ENCODE assay signal across 16 cellular contexts in the genomic region with DNA sequence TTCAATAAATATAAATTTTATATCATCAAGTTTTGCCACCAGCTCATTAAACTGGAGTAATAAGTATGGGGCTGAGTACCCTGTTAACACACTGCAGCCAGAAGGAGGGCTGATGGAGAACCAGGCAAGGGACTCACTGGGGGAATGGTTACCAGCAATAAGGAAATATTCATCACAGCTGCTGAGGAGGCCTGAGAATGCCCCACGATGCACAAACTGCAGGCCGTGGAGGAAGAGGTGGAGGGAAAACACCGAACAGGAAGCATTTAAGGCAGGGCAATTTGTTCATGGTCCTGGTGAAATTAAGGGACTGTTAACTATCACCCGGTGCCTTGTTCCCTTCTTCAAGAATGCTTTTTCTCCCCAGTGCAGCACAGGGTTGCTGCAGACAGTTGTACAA.
DNase-seq lines count a peak whose midpoint lies in the region; ATAC-seq and TF ChIP-seq lines count a peak whose summit lies in the region.
"Had no signal": no experiment of that assay in that cellular context is flagged by ENCODE, and none has a peak within 500 bp of the region (broad histone marks: within the 10 kb centered on the region; RNA-seq: fewer than 3 reads in every experiment).

No MANE protein-coding gene starts in this region.

- intact Hi-C loops in colonic mucosa (cut with DNase I) (loop anchor here (10.0 kb wide), 1 partner anchor 64 kb away; no protein-coding TSS in a partner anchor), left colon (cut with DNase I, micrococcal nuclease) (no loop called here), transverse colon (cut with DNase I; ENCODE audit: low total_unique reads) (no loop called here)

- H2AFZ ChIP-seq in H9 (ENCODE audit: low read length), result no peak overlapping the region

- no peak overlapping the region for H3K14ac ChIP-seq in H9 (ENCODE audit: insufficient read depth, low read length)

- H3K27me3 ChIP-seq in H9 (ENCODE audit: insufficient read depth, low read length) (no peaks in the 10 kb centered on the region), colonic mucosa (no peaks in the 10 kb centered on the region), transverse colon (peaks cover 8% of the 10 kb centered on the region)
- H3K27me3 ChIP-seq: BLaER1 had no signal

- H3K4me1 Mint-ChIP-seq in H9, result peaks cover 10 to 25% of the 10 kb centered on the region in 2 experiments
- H3K4me1 Mint-ChIP-seq: CD4-positive, alpha-beta memory T cell had no signal

- H3K9ac ChIP-seq in H9 (ENCODE audit: extremely low read depth, insufficient read length, low read length) (no peak overlapping the region), colonic mucosa (ENCODE audit: low read depth in 2 of 2, low read length in 2 of 2) (no peak overlapping the region)
- H3K9ac ChIP-seq: BLaER1 had no signal

- no peak overlapping the region for H2BK20ac ChIP-seq in H9 (ENCODE audit: low read depth, low read length, poor library complexity, severe bottlenecking)

- peak; percentile 91 for ATAC-seq in left colon

- H3K23me2 ChIP-seq in H9 (ENCODE audit: insufficient read length, low read depth, low read length, poor library complexity, severe bottlenecking), result no peaks in the 10 kb centered on the region

- DNase-seq in H9 (peak; percentile 3), colonic mucosa (peak; percentile 27), left colon (peak in 1 of 2 donors; percentile 8), transverse colon (peak; percentile 29), NCI-H2171 (lab: John Stamatoyannopoulos, UW) (no peak), ureter (ENCODE audit: low spot score) (no peak), KG1 (lab: John Stamatoyannopoulos, UW) (no peak)
- DNase-seq: 8988T; CD4-positive, alpha-beta memory T cell; DMS153; DMS79; GDM1; HCEC 1CT had no signal

- no peaks in the 10 kb centered on the region for H3K36me3 ChIP-seq in colonic mucosa
- no peaks in the 10 kb centered on the region for H3K36me3 ChIP-seq in transverse colon
- H3K36me3 ChIP-seq: BLaER1 had no signal

- H3K27ac ChIP-seq in H9 (ENCODE audit: insufficient read length, low read depth, low read length) (no peak overlapping the region), colonic mucosa (no peak overlapping the region), transverse colon (no peak overlapping the region)
- H3K27ac ChIP-seq: BLaER1, HL-60 had no signal

- no peak overlapping the region for H2BK15ac ChIP-seq in H9 (ENCODE audit: low read depth, low read length)

- no peak overlapping the region for H3T11ph ChIP-seq in H9 (ENCODE audit: low read length)

- TF ChIP-seq CTCF in H9 (conservative IDR thresholded peaks at IDR 0.05) (no peak), colonic mucosa (IDR thresholded peaks at IDR 0.05) (no peak), transverse colon (IDR thresholded peaks at IDR 0.05) (no peak)

- no peak overlapping the region for H2BK5ac ChIP-seq in H9 (ENCODE audit: insufficient read length, low read length)

- H3K4me2 ChIP-seq in H9 (ENCODE audit: insufficient read depth, insufficient read length, low read length), result no peak overlapping the region
- H3K4me2 ChIP-seq: BLaER1 had no signal

- no peak overlapping the region for H2BK12ac ChIP-seq in H9 (ENCODE audit: insufficient read length, low read depth, low read length)

- in situ Hi-C loops in transverse colon (cut with MboI; ENCODE audit: low pct_ligation_motif_present in 1 of 4, low pct_unique_long_range_greater_than_20kb in 1 of 4, low sequenced_read_pairs in 3 of 4), result no loop called here

- TF ChIP-seq POLR2A in transverse colon (IDR thresholded peaks at IDR 0.05), result no peak

- WGBS in H9 (ENCODE audit: extremely low coverage, insufficient read length, low lambda C conversion rate), result no CpG with 5 or more reads among the region's 4 CpGs
- WGBS in transverse colon (ENCODE audit: low coverage in 1 of 2), 2 donors, result 0 to 13% methylated on average over 3 to 4 of the region's 4 CpGs

- no peaks in the 10 kb centered on the region for H3K79me1 ChIP-seq in H9 (ENCODE audit: insufficient read depth, low read depth, low read length, poor library complexity, severe bottlenecking)

- peaks cover 0 to 2% of the 10 kb centered on the region in 2 experiments; a peak in 2 of 5 replicates for H3K9me3 Mint-ChIP-seq in H9

- TF ChIP-seq EP300 in transverse colon (IDR thresholded peaks at IDR 0.05; ENCODE audit: low read depth), result no peak

- no peaks in the 10 kb centered on the region for H4K20me1 ChIP-seq in H9 (ENCODE audit: control insufficient read depth, insufficient read depth, insufficient read length)
- H4K20me1 ChIP-seq: BLaER1 had no signal

- H3K9me3 ChIP-seq in H9 (ENCODE audit: control insufficient read depth, low read depth, low read length) (no peaks in the 10 kb centered on the region), colonic mucosa (no peaks in the 10 kb centered on the region), transverse colon (peaks cover 0 to 3% of the 10 kb centered on the region in 2 donors)
- H3K9me3 ChIP-seq: BLaER1 had no signal

- no peak overlapping the region for H3K18ac ChIP-seq in H9 (ENCODE audit: insufficient read length, low read depth, low read length)

- H2AK5ac ChIP-seq in H9 (ENCODE audit: insufficient read length, low read length), result no peak overlapping the region

- peaks cover 5% of the 10 kb centered on the region; the same call in 1 of the 2 replicates for H3K4me1 ChIP-seq in H9 (ENCODE audit: insufficient read depth, low read length)
- no peaks in the 10 kb centered on the region for H3K4me1 ChIP-seq in colonic mucosa
- no peaks in the 10 kb centered on the region for H3K4me1 ChIP-seq in transverse colon
- H3K4me1 ChIP-seq: BLaER1 had no signal

- no peak overlapping the region for H3K27ac Mint-ChIP-seq in H9
- H3K27ac Mint-ChIP-seq: CD4-positive, alpha-beta memory T cell had no signal

- no peak overlapping the region for H3K23ac ChIP-seq in H9 (ENCODE audit: insufficient read length, low read depth, low read length)

- H2BK120ac ChIP-seq in H9 (ENCODE audit: low read depth, low read length, poor library complexity, severe bottlenecking), result no peak overlapping the region

- no peaks in the 10 kb centered on the region; a peak in 1 of 7 replicates for H3K36me3 Mint-ChIP-seq in H9 (ENCODE audit: insufficient read depth in 1 of 3, low read depth in 3 of 3)
- H3K36me3 Mint-ChIP-seq: CD14-positive monocyte; CD4-positive, alpha-beta memory T cell had no signal

- no peaks in the 10 kb centered on the region; the same call in none of the 2 replicates for H3K27me3 Mint-ChIP-seq in H9 (ENCODE audit: low read depth)

- H3K4me3 Mint-ChIP-seq in H9, result no peak overlapping the region
- H3K4me3 Mint-ChIP-seq: CD14-positive monocyte; CD4-positive, alpha-beta memory T cell had no signal

- no peak overlapping the region for H3K56ac ChIP-seq in H9 (ENCODE audit: insufficient read length, low read depth, low read length)

- no peaks in the 10 kb centered on the region for H3K79me2 ChIP-seq in H9 (ENCODE audit: insufficient read depth, low read length)

- no peak overlapping the region for H4K91ac ChIP-seq in H9 (ENCODE audit: insufficient read length, low read depth, low read length)

- no peak overlapping the region for H4K5ac ChIP-seq in H9 (ENCODE audit: insufficient read length, low read depth, low read length)

- H3K4me3 ChIP-seq in colonic mucosa (no peak overlapping the region), transverse colon (no peak overlapping the region)
- H3K4me3 ChIP-seq: BLaER1 had no signal

- no peak overlapping the region for H4K8ac ChIP-seq in H9 (replicated peaks; ENCODE audit: insufficient read length, low read depth, low read length)

- no peak overlapping the region for H3K4ac ChIP-seq in H9 (ENCODE audit: low read depth, low read length)

Comparison
In these comparisons a context has a peak if more than half of its experiments do, and no peak if none do; other contexts are left out.
1. DNase-seq: peak in H9 (single experiment), colonic mucosa (single experiment) and transverse colon (single experiment); none in NCI-H2171 (single experiment), ureter (single experiment) and KG1 (single experiment).